1 cellular context compared by ENCODE assay signal in genomic region chr3:42802876-42803799, GRCh38.
TF ChIP-seq lines count a peak whose summit lies in the region.

No MANE protein-coding gene starts in this region.

TF ChIP-seq in HepG2, 621 proteins besides CTCF, POLR2A, EP300 and RAD21 (continued from another document):
- no peak for TF ChIP-seq ZBED4 (CRISPR knock-in tag; IDR thresholded peaks at IDR 0.05; ENCODE audit: borderline replicate concordance)
- no peak for TF ChIP-seq FOXM1 (CRISPR knock-in tag; IDR thresholded peaks at IDR 0.05)
- no peak for TF ChIP-seq NR1H2 (CRISPR knock-in tag; IDR thresholded peaks at IDR 0.05; ENCODE audit: borderline replicate concordance, low read depth)
- TF ChIP-seq RBFOX2 (IDR thresholded peaks at IDR 0.05; ENCODE audit: low read depth, low read length): peak; percentile 55; the same call in 1 of the 2 replicates
- no peak for TF ChIP-seq PRDM4 (CRISPR knock-in tag; IDR thresholded peaks at IDR 0.05; ENCODE audit: borderline replicate concordance)
- TF ChIP-seq ZNF124 (CRISPR knock-in tag; IDR thresholded peaks at IDR 0.05): no peak
- TF ChIP-seq RELA (CRISPR knock-in tag; IDR thresholded peaks at IDR 0.05): no peak
- TF ChIP-seq KLF16 (CRISPR knock-in tag; IDR thresholded peaks at IDR 0.05): 0 out of 4 replicates have a peak, but pooled peaks of 1 of the 2 experiments have one; percentile 5
- no peak for TF ChIP-seq ZNF207 (IDR thresholded peaks at IDR 0.05; ENCODE audit: borderline replicate concordance)
- TF ChIP-seq ELK4 (CRISPR knock-in tag; IDR thresholded peaks at IDR 0.05; ENCODE audit: borderline replicate concordance): no peak
- no peak for TF ChIP-seq PCBP1 (IDR thresholded peaks at IDR 0.05; ENCODE audit: borderline replicate concordance, low read depth, low read length)
- TF ChIP-seq ZNF556 (CRISPR knock-in tag; IDR thresholded peaks at IDR 0.05; ENCODE audit: borderline replicate concordance): no peak
- TF ChIP-seq ZC3H4 (CRISPR knock-in tag; IDR thresholded peaks at IDR 0.05; ENCODE audit: borderline replicate concordance): no peak
TF ChIP-seq in HepG2: peak in this region for 25.
